Comparison of ENCODE assay signal across 15 cellular contexts in genomic region chrY:19559161-19559560, GRCh38.
DNase-seq lines count a peak whose midpoint lies in the region; TF ChIP-seq lines count a peak whose summit lies in the region.
"Had no signal": no experiment of that assay in that cellular context is flagged by ENCODE, and none has a peak within 500 bp of the region (broad histone marks: within the 10 kb centered on the region; RNA-seq: fewer than 3 reads in every experiment).

No MANE protein-coding gene starts in this region.

- no peaks in the 10 kb centered on the region for H3K9me3 Mint-ChIP-seq in activated naive CD8-positive, alpha-beta T cell treated with anti-CD3 and anti-CD28 coated beads for 36 hours
- H3K9me3 Mint-ChIP-seq: H9 had no signal

- no peak overlapping the region for H2BK120ac ChIP-seq in mesenchymal stem cell (ENCODE audit: low read depth, low read length)

- CTCF ChIA-PET in PC-9 (lab: Charles Lee): no interaction called here

- no peak overlapping the region for H2BK15ac ChIP-seq in mesenchymal stem cell (ENCODE audit: low read depth, poor library complexity, severe bottlenecking)

- H3F3A ChIP-seq in PC-9 (ENCODE audit: insufficient read depth, low read depth): no peaks in the 10 kb centered on the region

- intact Hi-C loops in PC-9 (cut with micrococcal nuclease; ENCODE audit: unreplicated experiment): no loop called here

- no peak overlapping the region for H4K91ac ChIP-seq in mesenchymal stem cell (ENCODE audit: low read length)

- H3K4me1 ChIP-seq in mesenchymal stem cell (ENCODE audit: control insufficient read depth, insufficient read depth, low read depth, low read length): no peaks in the 10 kb centered on the region
- H3K4me1 ChIP-seq in PC-9 (replicated peaks; ENCODE audit: insufficient read depth): no peaks in the 10 kb centered on the region

- POLR2A ChIA-PET in PC-9 (lab: Charles Lee; ENCODE audit: unreplicated experiment): no interaction called here

- H3K27me3 ChIP-seq in mesenchymal stem cell (ENCODE audit: control insufficient read depth in 1 of 2, insufficient read depth in 1 of 2, low read length in 2 of 2): no peaks in the 10 kb centered on the region
- no peaks in the 10 kb centered on the region for H3K27me3 ChIP-seq in PC-9 (ENCODE audit: insufficient read depth, low read depth)

- H3K27ac ChIP-seq in mesenchymal stem cell (ENCODE audit: low read length, poor library complexity, severe bottlenecking): no peak overlapping the region
- H3K27ac ChIP-seq in PC-9: no peak overlapping the region

- no peaks in the 10 kb centered on the region for H3K9me3 ChIP-seq in mesenchymal stem cell (ENCODE audit: control insufficient read depth, low read length)
- H3K9me3 ChIP-seq in PC-9 (ENCODE audit: insufficient read depth, low read depth): no peaks in the 10 kb centered on the region

- no TSS peak for BruUV-seq in PC-9 (replicated peaks; lab: Mats Ljungman, UMichigan)

- no peak overlapping the region for H3K4ac ChIP-seq in mesenchymal stem cell (ENCODE audit: low read depth in 1 of 2, low read length in 2 of 2)

- 66% methylated on average over 4 of the region's 4 CpGs for WGBS in mesenchymal stem cell

- no peaks in the 10 kb centered on the region for H3K79me2 ChIP-seq in PC-9 (ENCODE audit: low read depth)

- H3K36me3 Mint-ChIP-seq in activated naive CD8-positive, alpha-beta T cell treated with anti-CD3 and anti-CD28 coated beads for 36 hours: peaks cover 2% of the 10 kb centered on the region

- H3K4me3 ChIP-seq in mesenchymal stem cell (ENCODE audit: insufficient read depth in 1 of 2, low read depth in 1 of 2, low read length in 2 of 2) (no peak overlapping the region), PC-9 (no peak overlapping the region)
- H3K4me3 ChIP-seq: GM12878 had no signal

- H2BK12ac ChIP-seq in mesenchymal stem cell (ENCODE audit: low read length in 2 of 2): no peak overlapping the region

- H4K8ac ChIP-seq in mesenchymal stem cell (ENCODE audit: low read length): no peak overlapping the region

- no peak overlapping the region for H3K9ac ChIP-seq in mesenchymal stem cell (ENCODE audit: low read length)

- H3K23ac ChIP-seq in mesenchymal stem cell (ENCODE audit: low read length in 2 of 2): no peak overlapping the region

- H3K14ac ChIP-seq in mesenchymal stem cell (ENCODE audit: low read length in 2 of 2): no peak overlapping the region

- H3K4me3 Mint-ChIP-seq in activated naive CD8-positive, alpha-beta T cell treated with anti-CD3 and anti-CD28 coated beads for 36 hours: no peak overlapping the region
- H3K4me3 Mint-ChIP-seq: H9 had no signal

- H4K20me1 ChIP-seq in PC-9 (ENCODE audit: insufficient read depth): no peaks in the 10 kb centered on the region

- no peak overlapping the region for H3K27ac Mint-ChIP-seq in activated naive CD8-positive, alpha-beta T cell treated with anti-CD3 and anti-CD28 coated beads for 36 hours
- H3K27ac Mint-ChIP-seq: H9 had no signal

- no peak overlapping the region for H3K18ac ChIP-seq in mesenchymal stem cell (ENCODE audit: low read depth in 1 of 2, low read length in 2 of 2)

- no peaks in the 10 kb centered on the region for H3K4me1 Mint-ChIP-seq in activated naive CD8-positive, alpha-beta T cell treated with anti-CD3 and anti-CD28 coated beads for 36 hours
- H3K4me1 Mint-ChIP-seq: H9 had no signal

- H2AK5ac ChIP-seq in mesenchymal stem cell (ENCODE audit: low read length, severe bottlenecking): no peak overlapping the region

- no peak for TF ChIP-seq CTCF in PC-9 (conservative IDR thresholded peaks at IDR 0.05)

- no peaks in the 10 kb centered on the region for H3K9me2 ChIP-seq in PC-9 (ENCODE audit: insufficient read depth)

- H2BK5ac ChIP-seq in mesenchymal stem cell (ENCODE audit: low read depth, low read length, poor library complexity, severe bottlenecking): no peak overlapping the region

- no peaks in the 10 kb centered on the region for H3K27me3 Mint-ChIP-seq in activated naive CD8-positive, alpha-beta T cell treated with anti-CD3 and anti-CD28 coated beads for 36 hours

- H2AFZ ChIP-seq in mesenchymal stem cell (ENCODE audit: low read depth, low read length): no peak overlapping the region
- no peak overlapping the region for H2AFZ ChIP-seq in PC-9

- peaks cover 1% of the 10 kb centered on the region for H3K79me1 ChIP-seq in mesenchymal stem cell (replicated peaks; ENCODE audit: low read length, poor library complexity, severe bottlenecking)

- no peak overlapping the region for H3K4me2 ChIP-seq in mesenchymal stem cell (ENCODE audit: low read length, poor library complexity, severe bottlenecking)
- no peak overlapping the region for H3K4me2 ChIP-seq in PC-9

- H3K36me3 ChIP-seq in mesenchymal stem cell (ENCODE audit: control insufficient read depth in 1 of 2, insufficient read depth in 2 of 2, low read depth in 1 of 2, low read length in 2 of 2) (no peaks in the 10 kb centered on the region), PC-9 (ENCODE audit: low read depth) (no peaks in the 10 kb centered on the region)

- peak; percentile 53 for DNase-seq in EH (ENCODE audit: low read depth)
- DNase-seq in LHCN-M2 (ENCODE audit: low read depth): peak; percentile 56
- peak; percentile 36 for DNase-seq in dermis blood vessel endothelial cell
- peak; percentile 33 for DNase-seq in mesenchymal stem cell
- no peak for DNase-seq in GOT3 (lab: John Stamatoyannopoulos, UW)
- DNase-seq in activated naive CD8-positive, alpha-beta T cell treated with anti-CD3 and anti-CD28 coated beads for 36 hours: no peak
- DNase-seq in PC-9: no peak
- DNase-seq: C1 segment of cervical spinal cord, H9, NCI-H1105, NCI-H187, NCI-H446, NCI-H748 treated with DMSO at 0.1 percent for 48 hours, SIG-M5 had no signal

Comparison
In these comparisons a context has a peak if more than half of its experiments do, and no peak if none do; other contexts are left out.
1. DNase-seq: peak in EH (single experiment), LHCN-M2 (single experiment), dermis blood vessel endothelial cell (single experiment) and mesenchymal stem cell (single experiment); none in GOT3 (single experiment), activated naive CD8-positive, alpha-beta T cell treated with anti-CD3 and anti-CD28 coated beads for 36 hours (single experiment) and PC-9 (0 of 2).